Comparison of ENCODE assay signal across 30 cellular contexts in genomic region chr5:78670870-78671269, GRCh38. TPM values are rescaled to one million over a fixed set of nuclear protein-coding genes. Genes with fewer than 3 reads are reported as not detected.
"Had no signal": no experiment of that assay in that cellular context is flagged by ENCODE, and none has a peak within 500 bp of the region (broad histone marks: within the 10 kb centered on the region; RNA-seq: fewer than 3 reads in every experiment).

No MANE protein-coding gene starts in this region.

- H3K27ac ChIP-seq: ascending aorta, foreskin keratinocyte, heart left ventricle, left ventricle myocardium inferior, neutrophil, pancreas, psoas muscle, right atrium auricular region, stomach, thyroid gland, WERI-Rb-1 had no signal

- DNase-seq: activated CD4-positive, alpha-beta T cell treated with anti-CD3 and anti-CD28 coated beads for 48 hours; activated CD4-positive, alpha-beta T cell treated with anti-CD3 and anti-CD28 coated beads, Interleukin-2, amount 50 U/mL, for 48 hours; activated CD8-positive, alpha-beta memory T cell treated with anti-CD3 and anti-CD28 coated beads for 24 hours; activated effector memory CD4-positive, alpha-beta T cell treated with Interleukin-2 at 50 U/mL for 16 hours; activated naive CD4-positive, alpha-beta T cell treated with anti-CD3 and anti-CD28 coated beads for 36 hours; activated naive CD8-positive, alpha-beta T cell treated with anti-CD3 and anti-CD28 coated beads, Interleukin-2, amount 10 ng/mL, durations not matched to agents 7 days and 5 days; endodermal cell; foreskin keratinocyte; heart left ventricle; kidney glomerular epithelial cell; left ventricle myocardium inferior; mesendoderm; nephron progenitor cell; pancreas; psoas muscle; stimulated activated CD4-positive, alpha-beta T cell treated with anti-CD3 and anti-CD28 coated beads, Interleukin-1b, Interleukin-23, amount 100 ng/mL, for 48 hours; stimulated activated CD4-positive, alpha-beta T cell treated with anti-CD3 and anti-CD28 coated beads, Interleukin-4, amount 100 ng/mL, for 4 hours; stimulated activated CD8-positive, alpha-beta memory T cell treated with anti-CD3 and anti-CD28 coated beads, Interleukin-4, amount 100 ng/mL, for 48 hours; stomach; T-helper 9 cell; WERI-Rb-1 had no signal

- ATAC-seq: activated CD4-positive, CD25-positive, alpha-beta regulatory T cell treated with anti-CD3 and anti-CD28 coated beads, Interleukin-2, amount 50 U/mL, for 24 hours; esophagus mucosa; foreskin keratinocyte; heart left ventricle; pancreas; psoas muscle; stimulated activated memory B cell treated with anti-CD40 and anti-IgM and Interleukin-4, amounts not matched to agents 10 μg/mL and 1 μg/mL and 100 μg/mL, for 72 hours had no signal

- H3K4me1 ChIP-seq: foreskin keratinocyte, left ventricle myocardium inferior, pancreas, psoas muscle, right atrium auricular region, stomach had no signal

- H3K9me3 ChIP-seq: ascending aorta, heart left ventricle, left ventricle myocardium inferior, neutrophil, pancreas, psoas muscle, right atrium auricular region, stomach, thyroid gland had no signal

- H3K27me3 ChIP-seq: ascending aorta, foreskin keratinocyte, heart left ventricle, pancreas, right atrium auricular region, stomach, thyroid gland had no signal

- H3K36me3 ChIP-seq: ascending aorta, heart left ventricle, left ventricle myocardium inferior, neutrophil, pancreas, right atrium auricular region, stomach, thyroid gland, WERI-Rb-1 had no signal

- H3K4me3 ChIP-seq: ascending aorta, heart left ventricle, left ventricle myocardium inferior, lung, pancreas, psoas muscle, right atrium auricular region, smooth muscle cell, stomach, thyroid gland had no signal

RNA-seq across cellular contexts. Expression of gene LHFPL2, which starts 22.3 kb away (rescaled TPM):
- total RNA-seq: activated naive CD4-positive, alpha-beta T cell treated with anti-CD3 and anti-CD28 coated beads for 36 hours had no signal
